ENCODE assay signal across 22 cellular contexts in the genomic region with DNA sequence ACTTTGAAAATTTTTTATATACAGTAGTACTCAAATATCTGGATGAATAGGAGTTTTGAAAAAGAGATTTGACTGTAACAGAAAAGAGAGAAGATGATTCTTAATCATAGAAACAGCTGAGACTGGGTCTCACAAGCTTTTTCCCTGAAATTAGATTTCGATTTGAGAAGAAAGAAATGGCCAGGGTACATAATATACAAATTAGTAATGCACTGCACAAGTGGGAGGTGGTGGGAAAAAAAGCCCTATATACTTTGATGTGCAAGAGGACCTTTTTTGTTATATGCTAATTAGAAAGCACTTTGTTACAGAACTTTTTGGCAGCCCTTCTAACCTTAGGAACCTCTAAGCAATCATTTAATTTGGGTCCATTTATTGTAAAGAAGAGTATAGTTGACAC.
"Had no signal": no experiment of that assay in that cellular context is flagged by ENCODE, and none has a peak within 500 bp of the region (broad histone marks: within the 10 kb centered on the region; RNA-seq: fewer than 3 reads in every experiment).

No MANE protein-coding gene starts in this region.

- H3K9me3 Mint-ChIP-seq: effector memory CD8-positive, alpha-beta T cell; naive thymus-derived CD8-positive, alpha-beta T cell; stimulated activated memory B cell treated with anti-CD40 and anti-IgM and Interleukin-4, amounts not matched to agents 10 μg/mL and 1 μg/mL and 100 μg/mL, for 72 hours; T-cell had no signal

- ATAC-seq: activated CD8-positive, alpha-beta memory T cell treated with anti-CD3 and anti-CD28 coated beads, Interleukin-2, amount 10 ng/mL, durations not matched to agents 7 days and 5 days; effector memory CD8-positive, alpha-beta T cell; left ventricle myocardium superior; naive thymus-derived CD8-positive, alpha-beta T cell; psoas muscle; right cardiac atrium; SK-N-SH treated with all-trans-retinoic acid at 6 μM for 48 hours; stimulated activated memory B cell treated with anti-CD40 and anti-IgM and Interleukin-4, amounts not matched to agents 10 μg/mL and 1 μg/mL and 100 μg/mL, for 72 hours; T-cell had no signal

- H3K27me3 Mint-ChIP-seq: activated CD8-positive, alpha-beta memory T cell treated with anti-CD3 and anti-CD28 coated beads, Interleukin-2, amount 10 ng/mL, durations not matched to agents 7 days and 5 days; effector memory CD8-positive, alpha-beta T cell; naive thymus-derived CD8-positive, alpha-beta T cell; stimulated activated memory B cell treated with anti-CD40 and anti-IgM and Interleukin-4, amounts not matched to agents 10 μg/mL and 1 μg/mL and 100 μg/mL, for 72 hours; T-cell had no signal

- H3K36me3 Mint-ChIP-seq: activated CD8-positive, alpha-beta memory T cell treated with anti-CD3 and anti-CD28 coated beads, Interleukin-2, amount 10 ng/mL, durations not matched to agents 7 days and 5 days had no signal

- DNase-seq: activated CD4-positive, alpha-beta T cell treated with anti-CD3 and anti-CD28 coated beads, Interleukin-2, amount 50 U/mL, for 1 hour; activated CD4-positive, CD25-positive, alpha-beta regulatory T cell; activated CD8-positive, alpha-beta memory T cell treated with anti-CD3 and anti-CD28 coated beads, Interleukin-2, amount 10 ng/mL, durations not matched to agents 7 days and 5 days; amniotic stem cell; caudate nucleus; effector memory CD8-positive, alpha-beta T cell; left ventricle myocardium superior; mesenchymal stem cell; naive thymus-derived CD8-positive, alpha-beta T cell; ovary; psoas muscle; right cardiac atrium; SIG-M5; stimulated activated CD4-positive, alpha-beta T cell treated with anti-CD3 and anti-CD28 coated beads, Interleukin-15, amount 100 ng/mL, for 24 hours; stimulated activated CD4-positive, alpha-beta T cell treated with anti-CD3 and anti-CD28 coated beads, Interleukin-4, amount 100 ng/mL, for 1 hour; substantia nigra; T-cell; T-helper 9 cell; tibial artery had no signal

- H3K9me3 ChIP-seq: ovary, psoas muscle, tibial artery had no signal

- H3K27ac ChIP-seq: ovary, psoas muscle, skin epidermis, tibial artery had no signal

- H3K4me3 Mint-ChIP-seq: activated CD8-positive, alpha-beta memory T cell treated with anti-CD3 and anti-CD28 coated beads, Interleukin-2, amount 10 ng/mL, durations not matched to agents 7 days and 5 days; naive thymus-derived CD8-positive, alpha-beta T cell; stimulated activated memory B cell treated with anti-CD40 and anti-IgM and Interleukin-4, amounts not matched to agents 10 μg/mL and 1 μg/mL and 100 μg/mL, for 72 hours had no signal

- H3K4me1 ChIP-seq: tibial artery had no signal

- H3K36me3 ChIP-seq: ovary, tibial artery had no signal

- H3K27me3 ChIP-seq: ovary, tibial artery had no signal

- H3K4me3 ChIP-seq: ovary, psoas muscle, skin epidermis, tibial artery had no signal

- H3K27ac Mint-ChIP-seq: activated CD8-positive, alpha-beta memory T cell treated with anti-CD3 and anti-CD28 coated beads, Interleukin-2, amount 10 ng/mL, durations not matched to agents 7 days and 5 days; stimulated activated memory B cell treated with anti-CD40 and anti-IgM and Interleukin-4, amounts not matched to agents 10 μg/mL and 1 μg/mL and 100 μg/mL, for 72 hours had no signal
